Comparison of ENCODE assay signal across 14 cellular contexts in the genomic region with DNA sequence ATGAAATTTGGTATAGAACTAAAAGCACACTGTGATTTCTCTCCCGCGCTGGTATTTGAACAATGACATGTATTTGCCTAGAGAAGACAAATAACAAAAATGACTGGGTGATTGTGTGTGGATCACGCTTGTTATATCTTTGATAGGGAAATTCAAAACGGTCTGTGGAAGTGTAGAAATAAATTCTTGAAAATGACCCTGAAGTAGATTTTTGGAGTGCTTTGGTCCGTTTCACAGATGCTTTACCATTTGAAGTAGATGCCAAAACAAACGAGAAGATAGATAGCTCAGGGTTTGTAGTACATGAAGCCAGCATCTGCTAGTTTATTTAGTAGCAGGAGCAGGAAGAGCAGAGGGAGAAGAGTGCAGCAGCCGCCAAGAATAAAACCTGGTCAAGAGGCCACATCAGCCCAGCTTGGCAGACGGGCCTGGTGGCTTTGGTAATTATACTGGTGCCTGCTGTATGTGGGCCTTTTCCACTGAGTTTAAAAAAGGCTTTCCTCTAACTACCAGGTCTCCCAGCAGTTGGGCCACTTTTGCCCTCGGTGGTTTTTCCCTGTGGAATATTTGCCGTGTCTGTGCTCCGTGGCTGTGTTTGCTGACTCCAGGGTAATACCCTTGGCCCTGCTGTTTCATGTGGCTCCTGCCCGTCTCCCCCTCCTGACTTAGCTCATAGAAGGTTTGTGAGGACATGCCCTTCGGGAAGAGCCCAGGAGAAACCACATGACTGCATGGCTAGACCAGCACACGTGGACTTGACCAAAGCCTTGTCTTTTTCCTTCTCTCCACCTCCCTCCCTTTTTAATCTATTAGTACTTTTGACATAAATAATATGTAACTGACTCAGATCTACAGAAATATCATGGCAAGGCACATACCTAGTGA.
DNase-seq lines count a peak whose midpoint lies in the region; ATAC-seq and TF ChIP-seq lines count a peak whose summit lies in the region.
"Had no signal": no experiment of that assay in that cellular context is flagged by ENCODE, and none has a peak within 500 bp of the region (broad histone marks: within the 10 kb centered on the region; RNA-seq: fewer than 3 reads in every experiment).

No MANE protein-coding gene starts in this region.

- TF ChIP-seq EP300 in upper lobe of left lung (IDR thresholded peaks at IDR 0.05) = no peak

- peaks cover 9% of the 10 kb centered on the region for H3K79me2 ChIP-seq in neural progenitor cell (ENCODE audit: low read depth)

- H4K20me1 ChIP-seq in neural progenitor cell (ENCODE audit: low read depth) = no peaks in the 10 kb centered on the region

- peaks cover 33% of the 10 kb centered on the region for H3K36me3 Mint-ChIP-seq in neural progenitor cell

- H3K4me1 ChIP-seq in ascending aorta = peaks cover 8 to 27% of the 10 kb centered on the region in 2 donors
- peaks cover 0 to 23% (median 13%) of the 10 kb centered on the region in 4 donors for H3K4me1 ChIP-seq in upper lobe of left lung
- peaks cover 20% of the 10 kb centered on the region for H3K4me1 ChIP-seq in neural progenitor cell

- H3K27me3 Mint-ChIP-seq in neural progenitor cell (ENCODE audit: insufficient read depth, low read depth) = no peaks in the 10 kb centered on the region
- H3K27me3 Mint-ChIP-seq: brain; stimulated activated naive CD8-positive, alpha-beta T cell treated with anti-CD3 and anti-CD28 coated beads, Interleukin-15, Interleukin-2, amounts not matched to agents 100 ng/mL and 50 ng/mL, for 24 hours had no signal

- H3K9me3 ChIP-seq in ascending aorta = no peaks in the 10 kb centered on the region
- H3K9me3 ChIP-seq in upper lobe of left lung = no peaks in the 10 kb centered on the region
- H3K9me3 ChIP-seq in neural progenitor cell (ENCODE audit: low read depth) = no peaks in the 10 kb centered on the region

- no peak for ATAC-seq in upper lobe of left lung (ENCODE audit: low FRiP score in 2 of 2)

- no peak for TF ChIP-seq CTCF in ascending aorta (IDR thresholded peaks at IDR 0.05)
- no peak for TF ChIP-seq CTCF in upper lobe of left lung (IDR thresholded peaks at IDR 0.05)
- TF ChIP-seq CTCF in neural progenitor cell (IDR thresholded peaks at IDR 0.05) = no peak

- H3K9ac ChIP-seq in neural progenitor cell = no peak overlapping the region

- H3K36me3 ChIP-seq in ascending aorta (no peaks in the 10 kb centered on the region), upper lobe of left lung (no peaks in the 10 kb centered on the region), neural progenitor cell (no peaks in the 10 kb centered on the region)

- H3K27me3 ChIP-seq in ascending aorta (no peaks in the 10 kb centered on the region), upper lobe of left lung (no peaks in the 10 kb centered on the region), neural progenitor cell (no peaks in the 10 kb centered on the region)

- H2AFZ ChIP-seq in neural progenitor cell (replicated peaks) = no peak overlapping the region

- WGBS in upper lobe of left lung, 2 donors = 52 to 53% methylated on average over 14 of the region's 14 CpGs

- H3K4me1 Mint-ChIP-seq in neural progenitor cell = peaks cover 10% of the 10 kb centered on the region

- no peak for TF ChIP-seq POLR2A in upper lobe of left lung (IDR thresholded peaks at IDR 0.05)

- H3K4me2 ChIP-seq in neural progenitor cell = no peak overlapping the region

- no peak overlapping the region for H3K27ac Mint-ChIP-seq in neural progenitor cell
- H3K27ac Mint-ChIP-seq: stimulated activated naive CD8-positive, alpha-beta T cell treated with anti-CD3 and anti-CD28 coated beads, Interleukin-15, Interleukin-2, amounts not matched to agents 100 ng/mL and 50 ng/mL, for 24 hours had no signal

- peaks cover 8% of the 10 kb centered on the region for H3K9me3 Mint-ChIP-seq in neural progenitor cell
- H3K9me3 Mint-ChIP-seq: stimulated activated naive CD8-positive, alpha-beta T cell treated with anti-CD3 and anti-CD28 coated beads, Interleukin-15, Interleukin-2, amounts not matched to agents 100 ng/mL and 50 ng/mL, for 24 hours had no signal

- H3K4me3 Mint-ChIP-seq in neural progenitor cell = no peak overlapping the region
- H3K4me3 Mint-ChIP-seq: brain; stimulated activated naive CD8-positive, alpha-beta T cell treated with anti-CD3 and anti-CD28 coated beads, Interleukin-15, Interleukin-2, amounts not matched to agents 100 ng/mL and 50 ng/mL, for 24 hours had no signal

- intact Hi-C loops in ascending aorta (cut with DNase I) = loop anchor here (5.0 kb wide), 1 partner anchor 290 kb away; no protein-coding TSS in a partner anchor

- DNase-seq in NCI-H2171 treated with DMSO at 0.1 percent for 48 hours (lab: John Stamatoyannopoulos, UW) (peak; percentile 26), NCI-H2171 (lab: John Stamatoyannopoulos, UW) (no peak), ascending aorta (ENCODE audit: low spot score in 2 of 2) (no peak), left kidney (ENCODE audit: low read depth, low spot score) (peak; percentile 46), upper lobe of left lung (no peak), neural progenitor cell (ENCODE audit: low spot score) (no peak), HuH-7.5 (ENCODE audit: low spot score) (no peak), CD1c-positive myeloid dendritic cell (ENCODE audit: extremely low spot score) (no peak)
- DNase-seq: activated CD4-positive, alpha-beta T cell treated with anti-CD3 and anti-CD28 coated beads for 4 hours; OCI-M1; retina had no signal

- H3F3A ChIP-seq in neural progenitor cell (ENCODE audit: low read depth) = no peaks in the 10 kb centered on the region

- no peak overlapping the region for H3K4me3 ChIP-seq in ascending aorta
- H3K4me3 ChIP-seq in upper lobe of left lung = no peak overlapping the region
- H3K4me3 ChIP-seq in neural progenitor cell = no peak overlapping the region

- H3K27ac ChIP-seq in ascending aorta = peak overlapping the region; percentile 66 to 75
- H3K27ac ChIP-seq in upper lobe of left lung = peak overlapping the region; percentile 6 to 58 (median 38)
- H3K27ac ChIP-seq in neural progenitor cell = no peak overlapping the region
- H3K27ac ChIP-seq: HL-60 had no signal

Comparison
In these comparisons a context has a peak if more than half of its experiments do, and no peak if none do; other contexts are left out.
1. DNase-seq: peak in NCI-H2171 treated with DMSO at 0.1 percent for 48 hours (single experiment) and left kidney (single experiment); none in NCI-H2171 (single experiment), ascending aorta (0 of 2), upper lobe of left lung (0 of 2), neural progenitor cell (single experiment), HuH-7.5 (single experiment) and CD1c-positive myeloid dendritic cell (single experiment).